9 cellular contexts compared by ENCODE assay signal in the genomic region with DNA sequence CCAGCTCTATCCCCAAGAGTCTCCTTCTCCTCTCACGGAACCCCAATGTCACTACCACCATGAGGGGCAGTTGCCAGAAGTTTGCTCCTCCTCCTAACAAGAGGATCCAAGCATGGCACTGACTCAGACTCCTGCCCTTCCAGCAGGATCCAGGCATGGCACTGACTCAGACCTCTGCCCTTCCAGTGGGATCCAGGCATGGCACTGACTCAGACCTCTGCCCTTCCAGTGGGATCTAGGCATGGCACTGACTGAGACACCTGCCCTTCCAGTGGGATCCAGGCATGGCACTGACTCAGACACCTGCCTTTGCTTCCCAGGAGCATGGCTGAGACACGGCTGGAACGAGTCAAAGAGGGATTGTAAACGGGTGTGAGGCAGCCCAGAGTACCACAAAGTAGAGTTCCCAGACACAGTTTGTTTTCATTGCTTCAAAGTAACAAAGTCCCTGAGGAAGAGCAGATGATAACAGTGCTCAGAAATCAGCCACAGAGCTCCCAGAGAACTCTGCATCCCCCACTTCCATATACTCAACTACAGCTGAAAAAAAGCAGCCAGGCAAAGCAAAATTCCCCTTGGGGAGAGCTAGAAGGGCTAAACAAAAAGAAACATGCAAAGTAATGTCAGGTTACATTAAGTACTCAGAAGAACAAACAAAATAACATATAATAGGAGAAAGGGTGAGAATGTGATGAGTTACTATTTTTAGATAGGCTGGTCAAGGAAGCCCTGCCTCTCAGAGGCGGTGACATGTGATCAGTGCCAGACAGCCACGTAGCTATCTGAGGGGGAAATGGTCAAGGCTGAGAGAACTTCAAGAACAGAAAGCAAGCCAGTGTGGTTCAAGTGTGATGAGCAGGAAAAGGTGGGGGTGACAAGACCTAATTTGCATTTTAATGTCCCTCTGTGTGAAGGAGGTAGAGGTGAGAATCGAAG. TPM values are rescaled to one million over a fixed set of nuclear protein-coding genes. Genes with fewer than 3 reads are reported as not detected.
A peak's percentile ranks its signal among the peaks of the same experiment; 100 is the strongest.
DNase-seq lines count a peak whose midpoint lies in the region; ATAC-seq and TF ChIP-seq lines count a peak whose summit lies in the region.
"Had no signal": no experiment of that assay in that cellular context is flagged by ENCODE, and none has a peak within 500 bp of the region (broad histone marks: within the 10 kb centered on the region; RNA-seq: fewer than 3 reads in every experiment).

No MANE protein-coding gene starts in this region.

- H3K9me3 ChIP-seq in H9 (ENCODE audit: control insufficient read depth, low read depth, low read length) (no peaks in the 10 kb centered on the region), left lung (no peaks in the 10 kb centered on the region)

- H3K27ac Mint-ChIP-seq in H9 = peak overlapping the region; percentile 78 to 86 (median 80); a peak in 5 of 7 replicates

- H3K4ac ChIP-seq in H9 (ENCODE audit: low read depth, low read length) = no peak overlapping the region

- peaks cover 0 to 6% of the 10 kb centered on the region in 2 donors for H3K36me3 ChIP-seq in left lung

- peak overlapping the region; percentile 30 to 49 for H3K4me3 Mint-ChIP-seq in H9

- H3K9ac ChIP-seq in H9 (ENCODE audit: extremely low read depth, insufficient read length, low read length) = no peak overlapping the region

- H4K20me1 ChIP-seq in H9 (ENCODE audit: control insufficient read depth, insufficient read depth, insufficient read length) = no peaks in the 10 kb centered on the region

- H2BK15ac ChIP-seq in H9 (ENCODE audit: low read depth, low read length) = no peak overlapping the region

- H3K27me3 ChIP-seq in H9 (ENCODE audit: insufficient read depth, low read length) (no peaks in the 10 kb centered on the region), left lung (no peaks in the 10 kb centered on the region)

- intact Hi-C loops in left lung (cut with DNase I) = no loop called here

- H3K4me1 Mint-ChIP-seq in H9 = peaks cover 36 to 39% of the 10 kb centered on the region in 2 experiments

- no peak overlapping the region for H3T11ph ChIP-seq in H9 (ENCODE audit: low read length)

- no peak overlapping the region for H3K23ac ChIP-seq in H9 (ENCODE audit: insufficient read length, low read depth, low read length)

- H3K4me2 ChIP-seq in H9 (ENCODE audit: insufficient read depth, insufficient read length, low read length) = peak overlapping the region; percentile 14

- H2AK5ac ChIP-seq in H9 (ENCODE audit: insufficient read length, low read length) = no peak overlapping the region

- H2AFZ ChIP-seq in H9 (ENCODE audit: low read length) = no peak overlapping the region

- H2BK12ac ChIP-seq in H9 (ENCODE audit: insufficient read length, low read depth, low read length) = no peak overlapping the region

- no peak overlapping the region for H3K56ac ChIP-seq in H9 (ENCODE audit: insufficient read length, low read depth, low read length)

- no peak overlapping the region for H2BK120ac ChIP-seq in H9 (ENCODE audit: low read depth, low read length, poor library complexity, severe bottlenecking)

- no peak overlapping the region for H4K5ac ChIP-seq in H9 (ENCODE audit: insufficient read length, low read depth, low read length)

- H4K91ac ChIP-seq in H9 (ENCODE audit: insufficient read length, low read depth, low read length) = no peak overlapping the region

- H3K79me2 ChIP-seq in H9 (ENCODE audit: insufficient read depth, low read length) = peaks cover 23% of the 10 kb centered on the region

- no CpG with 5 or more reads among the region's 7 CpGs for WGBS in H9 (ENCODE audit: extremely low coverage, insufficient read length, low lambda C conversion rate)

- peaks cover 5% of the 10 kb centered on the region; the same call in 1 of the 2 replicates for H3K4me1 ChIP-seq in H9 (ENCODE audit: insufficient read depth, low read length)
- peaks cover 0 to 29% of the 10 kb centered on the region in 2 donors for H3K4me1 ChIP-seq in left lung

- DNase-seq in activated effector memory CD4-positive, alpha-beta T cell treated with anti-CD3 and anti-CD28 coated beads, Interleukin-2, amount 50 U/mL, for 16 hours = peak; percentile 65
- no peak for DNase-seq in activated effector memory CD4-positive, alpha-beta T cell treated with Interleukin-2 at 50 U/mL for 16 hours
- DNase-seq in H9 = no peak
- DNase-seq in LoVo (ENCODE audit: low spot score) = peak; percentile 5
- peak; percentile 27 for DNase-seq in activated CD8-positive, alpha-beta memory T cell treated with anti-CD3 and anti-CD28 coated beads, Interleukin-2, amount 50 U/mL, for 4 hours
- peak in 1 of 2 donors; percentile 64 for DNase-seq in left lung
- DNase-seq in NCI-H1694 (lab: John Stamatoyannopoulos, UW) = no peak
- DNase-seq in SIG-M5 (lab: John Stamatoyannopoulos, UW) = no peak

- H3K27ac ChIP-seq in H9 (ENCODE audit: insufficient read length, low read depth, low read length) (no peak overlapping the region), left lung (peak overlapping the region in 1 of 2 donors; percentile 46)
- H3K27ac ChIP-seq: epithelial cell of prostate had no signal

- H3K36me3 Mint-ChIP-seq in H9 (ENCODE audit: insufficient read depth in 1 of 3, low read depth in 3 of 3) = peaks cover 40 to 60% (median 58%) of the 10 kb centered on the region in 3 experiments

- TF ChIP-seq CTCF in H9 (conservative IDR thresholded peaks at IDR 0.05) (no peak), left lung (IDR thresholded peaks at IDR 0.05) (no peak)

- no peak overlapping the region for H2BK5ac ChIP-seq in H9 (ENCODE audit: insufficient read length, low read length)

- H3K18ac ChIP-seq in H9 (ENCODE audit: insufficient read length, low read depth, low read length) = no peak overlapping the region

- H2BK20ac ChIP-seq in H9 (ENCODE audit: low read depth, low read length, poor library complexity, severe bottlenecking) = no peak overlapping the region

- H3K23me2 ChIP-seq in H9 (ENCODE audit: insufficient read length, low read depth, low read length, poor library complexity, severe bottlenecking) = peaks cover 7% of the 10 kb centered on the region

- no peaks in the 10 kb centered on the region; a peak in 1 of 5 replicates for H3K9me3 Mint-ChIP-seq in H9

- H4K8ac ChIP-seq in H9 (replicated peaks; ENCODE audit: insufficient read length, low read depth, low read length) = no peak overlapping the region

- no peak overlapping the region for H3K14ac ChIP-seq in H9 (ENCODE audit: insufficient read depth, low read length)

- peaks cover 15% of the 10 kb centered on the region for H3K79me1 ChIP-seq in H9 (ENCODE audit: insufficient read depth, low read depth, low read length, poor library complexity, severe bottlenecking)

- no peak overlapping the region for H3K4me3 ChIP-seq in left lung

- H3K27me3 Mint-ChIP-seq in H9 (ENCODE audit: low read depth) = peaks cover 1% of the 10 kb centered on the region; the same call in 1 of the 2 replicates

- peak; percentile 31 for ATAC-seq in left lung

RNA-seq across cellular contexts. Expression of a gene that starts 3.0 kb away (rescaled TPM):
- total RNA-seq in H9 (2021) = 129 and 144 TPM in 2 replicates
- 10 to 100 TPM in 1 of 2 donors, 1 to 10 TPM in 1; 7.1 to 10.9 TPM for total RNA-seq in left lung

RNA-seq across cellular contexts. Expression of a gene that starts 57.5 kb away (rescaled TPM):
- total RNA-seq in H9 (2021) (33.3 and 37.6 TPM in 2 replicates), left lung (10 to 100 TPM; 29.3 to 30.3 TPM)

Comparison
In these comparisons a context has a peak if more than half of its experiments do, and no peak if none do; other contexts are left out.
1. DNase-seq: peak in activated effector memory CD4-positive, alpha-beta T cell treated with anti-CD3 and anti-CD28 coated beads, Interleukin-2, amount 50 U/mL, for 16 hours (single experiment), LoVo (single experiment) and activated CD8-positive, alpha-beta memory T cell treated with anti-CD3 and anti-CD28 coated beads, Interleukin-2, amount 50 U/mL, for 4 hours (single experiment); none in activated effector memory CD4-positive, alpha-beta T cell treated with Interleukin-2 at 50 U/mL for 16 hours (single experiment), H9 (single experiment), NCI-H1694 (single experiment) and SIG-M5 (single experiment).
2. RNA of a gene that starts 3.0 kb away (total RNA-seq): 129 to 144 TPM in H9; 7.1 to 10.9 TPM in left lung; every median in the first group is over 10 times any median in the second.